In the genomic region with DNA sequence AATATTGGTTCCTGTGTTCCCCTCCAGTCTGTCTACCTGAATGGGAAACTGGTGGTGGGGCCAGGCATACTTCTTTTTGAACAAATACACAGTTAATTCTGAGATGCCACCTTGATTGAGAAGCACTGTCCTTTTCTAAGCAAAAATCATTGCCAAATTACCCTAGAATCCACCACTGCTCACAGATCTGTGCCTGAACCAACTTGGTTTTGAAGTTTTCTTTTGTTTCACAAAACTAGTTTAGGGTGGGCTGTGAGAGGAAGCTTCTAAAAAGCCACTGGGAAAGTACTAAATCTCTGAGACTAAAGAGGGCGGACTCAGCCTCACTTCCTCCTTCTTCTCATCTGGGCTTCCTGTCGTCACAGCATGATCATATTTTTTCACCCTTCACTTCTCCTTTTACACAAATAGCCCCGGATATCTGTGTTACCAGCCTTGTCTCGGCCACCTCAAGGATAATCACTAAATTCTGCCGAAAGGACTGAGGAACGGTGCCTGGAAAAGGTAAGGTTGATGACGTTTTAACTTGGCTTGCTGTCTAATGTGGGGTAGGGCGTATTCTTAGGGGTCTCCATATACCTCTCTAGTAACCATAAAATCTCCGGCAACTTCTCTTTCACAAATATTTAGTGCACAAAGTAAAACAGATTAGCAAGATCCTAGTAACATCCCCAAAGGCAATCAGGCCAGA, we compare ENCODE assay signal across 10 cellular contexts. TPM values are rescaled to one million over a fixed set of nuclear protein-coding genes. Genes with fewer than 3 reads are reported as not detected.
A peak's percentile ranks its signal among the peaks of the same experiment; 100 is the strongest.
DNase-seq lines count a peak whose midpoint lies in the region; ATAC-seq lines count a peak whose summit lies in the region.
"Had no signal": no experiment of that assay in that cellular context is flagged by ENCODE, and none has a peak within 500 bp of the region (broad histone marks: within the 10 kb centered on the region; RNA-seq: fewer than 3 reads in every experiment).

CD53 (plus strand) TSS at position 404 of the 691 bp plus-strand sequence. CDS start 18,261 bp downstream, outside the sequence.

- intact Hi-C loops in T-helper 2 cell treated with Interferon-gamma antibody and Interleukin-4, amounts not matched to agents 100 ng/mL and 5 ng/mL, for 36 hours (cut with micrococcal nuclease): loop anchor here (2.0 to 10.0 kb wide), 6 partner anchors 44 to 882 kb away; partner anchors contain the start of genes C1orf162, DDX20, KCNA3 and RBM15

- peak within 1 kb of the TSS; percentile 41 to 56 for H3K9ac ChIP-seq in duodenal mucosa (ENCODE audit: low read depth in 1 of 2, low read length in 2 of 2)

- no peaks in the 10 kb centered on the region for H3K9me3 ChIP-seq in duodenal mucosa (ENCODE audit: control insufficient read depth in 1 of 2, low read length in 2 of 2)

- DNase-seq in DMS79 treated with DMSO at 0.1 percent for 48 hours (lab: John Stamatoyannopoulos, UW) (no peak), SHP77 (lab: John Stamatoyannopoulos, UW) (no peak), NCI-H2081 treated with DMSO at 0.1 percent for 48 hours (lab: John Stamatoyannopoulos, UW) (no peak)

- H3K36me3 ChIP-seq in duodenal mucosa (ENCODE audit: control insufficient read depth in 1 of 2, insufficient read depth in 2 of 2, low read length in 2 of 2): no peaks in the 10 kb centered on the region

- H3K4me1 ChIP-seq in duodenal mucosa (ENCODE audit: control insufficient read depth in 1 of 2, insufficient read depth in 2 of 2, low read length in 2 of 2): peaks cover 0 to 9% of the 10 kb centered on the region in 2 donors

- peak within 1 kb of the TSS; percentile 58 to 66 for H3K4me3 ChIP-seq in duodenal mucosa (ENCODE audit: low read depth in 1 of 2, low read length in 2 of 2)
- H3K4me3 ChIP-seq in skin epidermis: peak within 1 kb of the TSS; percentile 17 to 48 (median 40)

- H3K27me3 ChIP-seq in duodenal mucosa (ENCODE audit: control insufficient read depth in 1 of 2, insufficient read depth in 2 of 2, low read length in 2 of 2): no peaks in the 10 kb centered on the region

- H3K27ac ChIP-seq in duodenal mucosa (ENCODE audit: low read depth, low read length) (peak within 1 kb of the TSS; percentile 8), skin epidermis (peak within 1 kb of the TSS in 20 of 21 experiments; percentile 33 to 96 (median 78))
- H3K27ac ChIP-seq: VCaP had no signal

- ATAC-seq in GM19043 (IDR thresholded peaks at IDR 0.05; ENCODE audit: low read depth, unreplicated experiment): peak; percentile 56
- peak; percentile 51 for ATAC-seq in HG03045 (IDR thresholded peaks at IDR 0.05; ENCODE audit: unreplicated experiment)

RNA-seq across cellular contexts. Expression of gene CD53, which starts in this region (rescaled TPM):
- 437 and 443 TPM in 2 replicates for total RNA-seq in T-helper 2 cell treated with Interferon-gamma antibody and Interleukin-4, amounts not matched to agents 100 ng/mL and 5 ng/mL, for 36 hours
- total RNA-seq: lung microvascular endothelial cell had no signal
